ENCODE assay signal across 8 cellular contexts in the genomic region with DNA sequence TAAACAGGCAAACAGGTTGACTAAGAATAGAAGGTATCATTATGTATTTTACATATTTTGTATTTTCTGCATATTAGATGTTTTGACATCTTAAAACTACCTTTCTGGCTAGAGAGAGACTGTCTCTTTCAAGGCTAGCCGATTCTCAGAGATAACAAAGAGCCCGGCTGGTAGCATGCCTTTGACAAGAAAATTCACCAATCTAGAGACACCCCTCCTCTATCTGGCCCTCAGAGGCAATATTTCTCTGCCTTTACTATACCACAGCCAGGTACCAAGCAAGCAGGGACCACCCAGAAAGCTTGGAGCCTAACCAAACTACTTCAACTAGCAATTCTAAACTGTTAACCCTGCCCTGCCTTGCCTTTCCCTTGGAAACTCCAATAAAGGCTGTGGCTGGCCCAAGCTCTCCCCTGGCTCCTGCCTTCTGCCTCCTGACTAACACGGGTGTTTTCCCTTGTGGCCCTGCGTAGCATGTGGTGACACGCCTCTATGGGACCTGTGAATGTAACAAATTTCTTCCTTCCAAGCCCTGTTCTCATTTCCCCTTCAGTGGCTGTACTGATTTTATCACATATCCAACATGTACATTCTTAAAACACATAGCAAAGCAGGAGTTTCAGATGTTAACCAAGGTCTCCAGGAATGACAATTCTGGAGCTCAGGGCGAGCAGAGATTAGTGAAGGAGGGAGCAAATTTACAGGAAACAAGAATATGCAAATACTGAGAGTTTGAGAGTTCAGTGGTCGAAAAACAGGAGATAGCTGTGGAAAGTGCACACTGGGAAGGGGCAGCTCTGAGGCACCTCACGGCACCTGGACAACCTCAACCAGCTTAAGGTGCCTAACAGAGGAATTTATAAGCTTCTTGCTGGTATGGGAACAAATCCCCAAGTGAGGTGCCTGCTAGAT.
A peak's percentile ranks its signal among the peaks of the same experiment; 100 is the strongest.
DNase-seq lines count a peak whose midpoint lies in the region; ATAC-seq and TF ChIP-seq lines count a peak whose summit lies in the region.

No MANE protein-coding gene starts in this region.

- peak overlapping the region; percentile 73 for H3K27ac Mint-ChIP-seq in activated T-helper 17 cell treated with anti-CD3 and anti-CD28 coated beads, Interleukin-2, amount 50 U/mL, for 72 hours
- no peak overlapping the region for H3K27ac Mint-ChIP-seq in endothelial cell (ENCODE audit: unreplicated experiment)

- no peak overlapping the region for H3K4me3 ChIP-seq in H7 (ENCODE audit: insufficient read depth, low read depth, low read length)

- no peaks in the 10 kb centered on the region for H3K36me3 Mint-ChIP-seq in activated T-helper 17 cell treated with anti-CD3 and anti-CD28 coated beads, Interleukin-2, amount 50 U/mL, for 72 hours (ENCODE audit: low read depth)
- H3K36me3 Mint-ChIP-seq in endothelial cell (ENCODE audit: low read depth, unreplicated experiment), result no peaks in the 10 kb centered on the region

- H3K9me3 Mint-ChIP-seq in activated T-helper 17 cell treated with anti-CD3 and anti-CD28 coated beads, Interleukin-2, amount 50 U/mL, for 72 hours, result no peaks in the 10 kb centered on the region
- no peaks in the 10 kb centered on the region for H3K9me3 Mint-ChIP-seq in endothelial cell (ENCODE audit: unreplicated experiment)

- DNase-seq in stimulated activated CD4-positive, alpha-beta T cell treated with anti-CD3 and anti-CD28 coated beads, Interleukin-12 subunit alpha, Interleukin-12 subunit beta, amount 100 ng/mL, for 48 hours (ENCODE audit: low read depth in 2 of 3, low spot score in 1 of 3), result peak; percentile 63 to 72 (median 67)
- DNase-seq in endothelial cell (ENCODE audit: low spot score), result no peak
- DNase-seq in H7, result no peak
- no peak for DNase-seq in pons (ENCODE audit: low spot score)
- DNase-seq in foreskin melanocyte, result no peak

- no peak for TF ChIP-seq CTCF in endothelial cell (IDR thresholded peaks at IDR 0.05; ENCODE audit: unreplicated experiment)

- no peaks in the 10 kb centered on the region for H3K27me3 ChIP-seq in H7 (ENCODE audit: control insufficient read depth, insufficient read depth, low read length)

- ATAC-seq in GM18907 (IDR thresholded peaks at IDR 0.05; ENCODE audit: unreplicated experiment) (peak; percentile 87), HG03565 (IDR thresholded peaks at IDR 0.05; ENCODE audit: unreplicated experiment) (peak; percentile 74)
- ATAC-seq in activated T-helper 17 cell treated with anti-CD3 and anti-CD28 coated beads, Interleukin-2, amount 50 U/mL, for 72 hours (replicated peaks), result peak; percentile 97

- peaks cover 27% of the 10 kb centered on the region for H3K4me1 Mint-ChIP-seq in activated T-helper 17 cell treated with anti-CD3 and anti-CD28 coated beads, Interleukin-2, amount 50 U/mL, for 72 hours
- H3K4me1 Mint-ChIP-seq in endothelial cell (ENCODE audit: unreplicated experiment), result peaks cover 6% of the 10 kb centered on the region

- H3K36me3 ChIP-seq in H7 (replicated peaks; ENCODE audit: control insufficient read depth, insufficient read depth, low read length), result no peaks in the 10 kb centered on the region

- H3K4me3 Mint-ChIP-seq in activated T-helper 17 cell treated with anti-CD3 and anti-CD28 coated beads, Interleukin-2, amount 50 U/mL, for 72 hours, result peak overlapping the region; percentile 65
- no peak overlapping the region for H3K4me3 Mint-ChIP-seq in endothelial cell (ENCODE audit: unreplicated experiment)

- no peaks in the 10 kb centered on the region for H3K27me3 Mint-ChIP-seq in activated T-helper 17 cell treated with anti-CD3 and anti-CD28 coated beads, Interleukin-2, amount 50 U/mL, for 72 hours
- no peaks in the 10 kb centered on the region for H3K27me3 Mint-ChIP-seq in endothelial cell (ENCODE audit: unreplicated experiment)

Comparison
In these comparisons a context has a peak if more than half of its experiments do, and no peak if none do; other contexts are left out.
1. DNase-seq: peak in stimulated activated CD4-positive, alpha-beta T cell treated with anti-CD3 and anti-CD28 coated beads, Interleukin-12 subunit alpha, Interleukin-12 subunit beta, amount 100 ng/mL, for 48 hours (3 of 3); none in endothelial cell (single experiment), H7 (single experiment), pons (single experiment) and foreskin melanocyte (single experiment).
2. Peak in every context shown above with its lines, with median percentiles within 50 percentile points of each other: ATAC-seq.